8 cellular contexts compared by ENCODE assay signal in the genomic region with DNA sequence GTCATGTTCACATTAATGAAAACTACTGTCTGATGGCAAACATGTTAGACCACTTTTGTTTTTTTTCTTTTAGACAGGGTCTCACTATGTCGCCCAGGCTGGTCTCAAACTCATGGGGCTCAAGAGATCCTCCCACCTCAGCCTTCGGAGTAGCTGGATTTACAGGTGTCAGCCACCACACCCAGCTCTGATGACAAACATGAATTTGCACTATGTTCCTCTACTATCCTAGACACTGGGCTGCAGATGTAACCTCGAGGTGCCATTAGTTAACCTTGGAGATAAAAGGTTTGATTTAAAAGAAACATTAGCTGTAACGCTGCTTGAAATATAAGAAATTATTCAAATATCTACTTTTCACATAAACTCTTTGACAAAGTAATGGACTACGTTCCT. TPM values are rescaled to one million over a fixed set of nuclear protein-coding genes. Genes with fewer than 3 reads are reported as not detected.
DNase-seq lines count a peak whose midpoint lies in the region; ATAC-seq lines count a peak whose summit lies in the region.

No MANE protein-coding gene starts in this region.

- H3K9ac ChIP-seq in duodenal mucosa (ENCODE audit: low read depth in 1 of 2, low read length in 2 of 2): peak overlapping the region; percentile 32 to 51

- peak overlapping the region; percentile 81 for H3K27ac Mint-ChIP-seq in stimulated activated memory B cell treated with anti-CD40 and anti-IgM and Interleukin-4, amounts not matched to agents 10 μg/mL and 1 μg/mL and 100 μg/mL, for 72 hours

- peaks cover 6% of the 10 kb centered on the region for H3K36me3 Mint-ChIP-seq in stimulated activated memory B cell treated with anti-CD40 and anti-IgM and Interleukin-4, amounts not matched to agents 10 μg/mL and 1 μg/mL and 100 μg/mL, for 72 hours

- H3K27me3 Mint-ChIP-seq in stimulated activated memory B cell treated with anti-CD40 and anti-IgM and Interleukin-4, amounts not matched to agents 10 μg/mL and 1 μg/mL and 100 μg/mL, for 72 hours: no peaks in the 10 kb centered on the region

- peak; percentile 19 for ATAC-seq in GM19463 (IDR thresholded peaks at IDR 0.05; ENCODE audit: unreplicated experiment)
- ATAC-seq in HG03469 (IDR thresholded peaks at IDR 0.05; ENCODE audit: unreplicated experiment): peak; percentile 8
- peak; percentile 52 for ATAC-seq in stimulated activated memory B cell treated with anti-CD40 and anti-IgM and Interleukin-4, amounts not matched to agents 10 μg/mL and 1 μg/mL and 100 μg/mL, for 72 hours
- no peak for ATAC-seq in HG03108 (IDR thresholded peaks at IDR 0.05; ENCODE audit: unreplicated experiment)

- H3K9me3 Mint-ChIP-seq in stimulated activated memory B cell treated with anti-CD40 and anti-IgM and Interleukin-4, amounts not matched to agents 10 μg/mL and 1 μg/mL and 100 μg/mL, for 72 hours: no peaks in the 10 kb centered on the region

- H3K4me1 ChIP-seq in duodenal mucosa (ENCODE audit: control insufficient read depth in 1 of 2, insufficient read depth in 2 of 2, low read length in 2 of 2): peaks cover 77 to 83% of the 10 kb centered on the region in 2 donors

- no peaks in the 10 kb centered on the region for H3K36me3 ChIP-seq in duodenal mucosa (ENCODE audit: control insufficient read depth in 1 of 2, insufficient read depth in 2 of 2, low read length in 2 of 2)

- H3K27ac ChIP-seq in duodenal mucosa (ENCODE audit: low read depth, low read length): peak overlapping the region; percentile 82

- H3K4me3 ChIP-seq in duodenal mucosa (ENCODE audit: low read depth in 1 of 2, low read length in 2 of 2): peak overlapping the region; percentile 44 to 56

- peaks cover 89% of the 10 kb centered on the region for H3K4me1 Mint-ChIP-seq in stimulated activated memory B cell treated with anti-CD40 and anti-IgM and Interleukin-4, amounts not matched to agents 10 μg/mL and 1 μg/mL and 100 μg/mL, for 72 hours

- H3K4me3 Mint-ChIP-seq in stimulated activated memory B cell treated with anti-CD40 and anti-IgM and Interleukin-4, amounts not matched to agents 10 μg/mL and 1 μg/mL and 100 μg/mL, for 72 hours: peak overlapping the region; percentile 57

- H3K27me3 ChIP-seq in duodenal mucosa (ENCODE audit: control insufficient read depth in 1 of 2, insufficient read depth in 2 of 2, low read length in 2 of 2): no peaks in the 10 kb centered on the region

- DNase-seq in NCI-H446 (lab: John Stamatoyannopoulos, UW) (no peak), NCI-H187 (lab: John Stamatoyannopoulos, UW) (no peak), cerebellum (ENCODE audit: low spot score) (no peak)

- no peaks in the 10 kb centered on the region for H3K9me3 ChIP-seq in duodenal mucosa (ENCODE audit: control insufficient read depth in 1 of 2, low read length in 2 of 2)

RNA-seq across cellular contexts. Expression of a gene that starts 8.1 kb away (rescaled TPM):
- 17.6 TPM for total RNA-seq in cerebellum

RNA-seq across cellular contexts. Expression of a gene that starts 52.6 kb away (rescaled TPM):
- total RNA-seq in cerebellum: 60.3 TPM
